10 cellular contexts compared by ENCODE assay signal in the genomic region with DNA sequence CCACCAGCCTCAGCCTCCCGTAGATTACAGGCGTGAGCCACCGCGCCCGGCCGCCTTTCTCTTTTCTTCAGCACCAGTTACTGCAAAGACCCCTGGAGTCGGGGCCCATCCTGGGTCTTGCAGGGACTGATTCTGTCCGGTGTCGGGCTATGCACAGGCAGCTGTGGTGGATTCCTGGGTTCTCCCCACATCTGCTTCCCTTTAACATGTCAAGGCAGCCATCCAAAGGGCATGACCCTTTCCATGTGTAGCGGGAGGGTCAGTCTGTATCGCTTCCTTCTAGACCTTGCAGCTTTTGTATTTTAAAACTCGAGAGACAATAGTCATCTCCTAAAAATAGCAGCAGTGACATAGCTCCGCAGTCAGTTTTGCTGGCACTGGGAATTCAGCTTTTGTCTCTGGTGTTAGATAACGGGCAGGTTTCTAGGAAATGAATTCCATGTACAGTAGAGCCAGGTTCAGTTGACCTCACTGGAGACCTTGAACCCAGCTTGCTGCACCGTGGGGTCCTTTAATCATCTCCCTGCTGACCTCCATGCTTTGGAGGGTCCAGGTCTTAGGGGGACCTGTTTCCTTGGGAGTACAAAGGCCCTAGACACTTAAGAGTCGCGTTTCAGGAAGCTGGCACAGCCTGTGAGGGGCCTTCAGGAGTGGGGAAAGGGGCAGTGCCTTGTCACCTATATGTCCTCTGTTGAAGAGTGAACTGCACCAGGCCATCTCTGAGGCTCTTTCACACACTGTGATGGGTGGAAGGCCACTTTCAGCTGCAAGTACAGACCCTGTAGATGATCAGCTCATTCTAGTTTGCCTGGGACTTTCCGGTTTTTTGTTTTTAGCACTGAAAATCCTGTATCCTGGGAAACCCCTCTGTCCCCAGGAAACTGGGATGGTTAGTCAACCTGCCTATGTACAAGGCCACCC. TPM values are rescaled to one million over a fixed set of nuclear protein-coding genes. Genes with fewer than 3 reads are reported as not detected.
DNase-seq lines count a peak whose midpoint lies in the region; ATAC-seq and TF ChIP-seq lines count a peak whose summit lies in the region.
"Had no signal": no experiment of that assay in that cellular context is flagged by ENCODE, and none has a peak within 500 bp of the region (broad histone marks: within the 10 kb centered on the region; RNA-seq: fewer than 3 reads in every experiment).

No MANE protein-coding gene starts in this region.

- peak; percentile 66 for DNase-seq in AG08395 (ENCODE audit: low spot score)
- DNase-seq in IMR-90 = no peak
- DNase-seq in glomerular visceral epithelial cell (ENCODE audit: extremely low spot score) = peak; percentile 63
- no peak for DNase-seq in WTC11 (ENCODE audit: low spot score)
- no peak for DNase-seq in HK-2 (ENCODE audit: unreplicated experiment)
- DNase-seq in nucleus accumbens (lab: John Stamatoyannopoulos, UW) = no peak
- DNase-seq in activated CD4-positive, CD25-positive, alpha-beta regulatory T cell treated with anti-CD3 and anti-CD28 coated beads, Interleukin-2, amount 50 U/mL, for 72 hours = no peak
- DNase-seq: NCI-H2107 had no signal

- no peak for TF ChIP-seq CTCF in IMR-90 (conservative IDR thresholded peaks at IDR 0.05; ENCODE audit: low read depth, low read length)
- no peak for TF ChIP-seq CTCF in WTC11 (IDR thresholded peaks at IDR 0.05)

- intact Hi-C loops in IMR-90 (cut with micrococcal nuclease) = no loop called here

- no peak overlapping the region for H2BK120ac ChIP-seq in IMR-90 (ENCODE audit: low read depth, low read length)

- H3K4me2 ChIP-seq in IMR-90 (ENCODE audit: low read depth, low read length) = no peak overlapping the region

- no peaks in the 10 kb centered on the region for H3K27me3 ChIP-seq in IMR-90 (ENCODE audit: control insufficient read depth, insufficient read depth, low read length)

- peaks cover 14 to 64% of the 10 kb centered on the region in 2 experiments for H3K79me1 ChIP-seq in IMR-90 (ENCODE audit: low read depth in 1 of 2, low read length in 2 of 2)

- H2AK9ac ChIP-seq in IMR-90 (replicated peaks; ENCODE audit: low read depth, low read length, poor library complexity) = peak overlapping the region; percentile 8

- peaks cover 12% of the 10 kb centered on the region for H3K4me1 Mint-ChIP-seq in WTC11

- in situ Hi-C loops in IMR-90 (cut with MboI; ENCODE audit: low sequenced_read_pairs) = no loop called here

- H3K36me3 Mint-ChIP-seq in WTC11 = no peaks in the 10 kb centered on the region

- dilution Hi-C loops in IMR-90 (cut with HindIII; ENCODE audit: low sequenced_read_pairs, unreplicated experiment) = no loop called here

- no peaks in the 10 kb centered on the region for H3K27me3 Mint-ChIP-seq in WTC11 (ENCODE audit: low read depth)

- H3K18ac ChIP-seq in IMR-90 (ENCODE audit: low read depth, low read length) = no peak overlapping the region

- H3K27ac Mint-ChIP-seq in WTC11 = no peak overlapping the region

- H2AFZ ChIP-seq in IMR-90 (replicated peaks; ENCODE audit: low read length, poor library complexity) = no peak overlapping the region
- H2AFZ ChIP-seq: parathyroid adenoma had no signal

- H2AK5ac ChIP-seq in IMR-90 (ENCODE audit: low read depth, low read length) = no peak overlapping the region

- no peak overlapping the region for H3K14ac ChIP-seq in IMR-90 (replicated peaks; ENCODE audit: low read depth, low read length)

- H3K4me1 ChIP-seq in IMR-90 (ENCODE audit: control insufficient read depth, insufficient read depth, low read length) = peaks cover 10% of the 10 kb centered on the region; the same call in 1 of the 2 replicates
- H3K4me1 ChIP-seq: parathyroid adenoma had no signal

- H2BK15ac ChIP-seq in IMR-90 (ENCODE audit: low read depth, low read length) = no peak overlapping the region

- no peak overlapping the region for H3K27ac ChIP-seq in IMR-90 (ENCODE audit: insufficient read depth, low read length)
- H3K27ac ChIP-seq: parathyroid adenoma had no signal

- H3K9ac ChIP-seq in IMR-90 (ENCODE audit: low read depth, low read length) = no peak overlapping the region
- H3K9ac ChIP-seq: parathyroid adenoma had no signal

- H4K5ac ChIP-seq in IMR-90 (ENCODE audit: low read depth, low read length) = no peak overlapping the region

- BruUV-seq in IMR-90 (replicated peaks; lab: Mats Ljungman, UMichigan) = no TSS peak

- no peak overlapping the region for H2BK20ac ChIP-seq in IMR-90 (ENCODE audit: low read depth, low read length)

- H3K56ac ChIP-seq in IMR-90 (ENCODE audit: extremely low read depth, insufficient read depth, low read length) = no peak overlapping the region

- no peak overlapping the region for H3K23ac ChIP-seq in IMR-90 (ENCODE audit: low read depth, low read length)

- no peak overlapping the region for H3K4me3 ChIP-seq in IMR-90 (ENCODE audit: insufficient read depth, low read depth, low read length)

- TF ChIP-seq RAD21 in IMR-90 (IDR thresholded peaks at IDR 0.05; ENCODE audit: low read length) = no peak

- no peak overlapping the region for H2BK5ac ChIP-seq in IMR-90 (ENCODE audit: low read depth, low read length, poor library complexity, severe bottlenecking)

- H3K9me3 ChIP-seq in IMR-90 (ENCODE audit: control insufficient read depth, insufficient read depth, low read length) = no peaks in the 10 kb centered on the region

- H3K4me3 Mint-ChIP-seq in WTC11 = no peak overlapping the region

- peaks cover 6% of the 10 kb centered on the region; the same call in 1 of the 2 replicates for H3K36me3 ChIP-seq in IMR-90 (ENCODE audit: control insufficient read depth, insufficient read depth, low read length)

- no peak overlapping the region for H4K8ac ChIP-seq in IMR-90 (ENCODE audit: low read depth in 2 of 2, low read length in 2 of 2)

- no peak for TF ChIP-seq POLR2A in IMR-90 (IDR thresholded peaks at IDR 0.05; ENCODE audit: low read depth, low read length)

- WGBS in IMR-90 (ENCODE audit: extremely low coverage in 2 of 2, insufficient read length in 1 of 2), 2 experiments = 91% methylated on average over 7 of the region's 18 CpGs; no CpG with 5 or more reads in 1 of the 2 experiments

- ATAC-seq in GM19467 (IDR thresholded peaks at IDR 0.05; ENCODE audit: unreplicated experiment) = peak; percentile 42
- no peak for ATAC-seq in IMR-90 (ENCODE audit: low read depth)
- ATAC-seq in WTC11 = no peak

- no peak overlapping the region for H4K91ac ChIP-seq in IMR-90 (ENCODE audit: insufficient read depth, low read depth, low read length)

- CTCF ChIA-PET in IMR-90 (lab: Yijun Ruan, JAX) = no interaction called here
- CTCF ChIA-PET in WTC11 (lab: Charles Lee) = interaction anchor here (0.7 to 4.3 kb wide), 5 partner anchors 50 to 125 kb away, joined by 3 to 21 read pairs (median 5); no protein-coding TSS in a partner anchor

- H3K9me1 ChIP-seq in IMR-90 (ENCODE audit: insufficient read depth, low read length) = peaks cover 21% of the 10 kb centered on the region

- H3K4ac ChIP-seq in IMR-90 (ENCODE audit: low read depth, low read length) = no peak overlapping the region

- POLR2A ChIA-PET in IMR-90 (lab: Charles Lee; ENCODE audit: unreplicated experiment) = no interaction called here
- POLR2A ChIA-PET in WTC11 (lab: Charles Lee) = interaction anchor here (0.6 kb wide), 1 partner anchor 43 kb away, joined by 3 read pairs; no protein-coding TSS in a partner anchor

- H4K20me1 ChIP-seq in IMR-90 (ENCODE audit: insufficient read depth, low read length) = peaks cover 53% of the 10 kb centered on the region; the same call in 1 of the 2 replicates

- H3K9me3 Mint-ChIP-seq in WTC11 = no peaks in the 10 kb centered on the region

TF ChIP-seq in IMR-90, 13 proteins besides CTCF, POLR2A, EP300 and RAD21 (continues in another document):
- TF ChIP-seq RCOR1 (IDR thresholded peaks at IDR 0.05; ENCODE audit: insufficient replicate concordance, low read length) (no peak), CHD1 (IDR thresholded peaks at IDR 0.05; ENCODE audit: low read depth, low read length) (no peak), ELK1 (IDR thresholded peaks at IDR 0.05; ENCODE audit: borderline replicate concordance, low read depth, low read length) (no peak), BHLHE40 (IDR thresholded peaks at IDR 0.05; ENCODE audit: low read depth, low read length) (no peak), NFE2L2 (IDR thresholded peaks at IDR 0.05; ENCODE audit: low read depth, low read length) (no peak), FOS (IDR thresholded peaks at IDR 0.05; ENCODE audit: low read depth, low read length) (no peak), MAZ (IDR thresholded peaks at IDR 0.05; ENCODE audit: borderline replicate concordance, low read depth, low read length) (no peak)

TF ChIP-seq in WTC11, 78 proteins besides CTCF, POLR2A, EP300 and RAD21 (continues in another document):
- no peak for TF ChIP-seq NFYB (CRISPR knock-in tag; conservative IDR thresholded peaks at IDR 0.05; ENCODE audit: low read depth)
- no peak for TF ChIP-seq JUN (CRISPR knock-in tag; IDR thresholded peaks at IDR 0.05)
- TF ChIP-seq, protein P1, sequence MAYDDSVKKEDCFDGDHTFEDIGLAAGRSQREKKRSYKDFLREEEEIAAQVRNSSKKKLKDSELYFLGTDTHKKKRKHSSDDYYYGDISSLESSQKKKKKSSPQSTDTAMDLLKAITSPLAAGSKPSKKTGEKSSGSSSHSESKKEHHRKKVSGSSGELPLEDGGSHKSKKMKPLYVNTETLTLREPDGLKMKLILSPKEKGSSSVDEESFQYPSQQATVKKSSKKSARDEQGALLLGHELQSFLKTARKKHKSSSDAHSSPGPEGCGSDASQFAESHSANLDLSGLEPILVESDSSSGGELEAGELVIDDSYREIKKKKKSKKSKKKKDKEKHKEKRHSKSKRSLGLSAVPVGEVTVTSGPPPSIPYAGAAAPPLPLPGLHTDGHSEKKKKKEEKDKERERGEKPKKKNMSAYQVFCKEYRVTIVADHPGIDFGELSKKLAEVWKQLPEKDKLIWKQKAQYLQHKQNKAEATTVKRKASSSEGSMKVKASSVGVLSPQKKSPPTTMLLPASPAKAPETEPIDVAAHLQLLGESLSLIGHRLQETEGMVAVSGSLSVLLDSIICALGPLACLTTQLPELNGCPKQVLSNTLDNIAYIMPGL (CRISPR knock-in tag; IDR thresholded peaks at IDR 0.05) = no peak
- TF ChIP-seq NR1H2 (CRISPR knock-in tag; IDR thresholded peaks at IDR 0.05) = no peak
- TF ChIP-seq SMAD4 (CRISPR knock-in tag; IDR thresholded peaks at IDR 0.05) = no peak

RNA-seq across cellular contexts. Expression of gene ANKRD33B, which starts 13.8 kb away (rescaled TPM):
- 2.5 and 2.8 TPM in 2 replicates for total RNA-seq in IMR-90 (2012; rRNA removed)
- polyA plus RNA-seq in IMR-90 (2012; rRNA removed) = 3.3 and 3.8 TPM in 2 replicates
- 2.2 and 3.2 TPM in 2 replicates for polyA plus RNA-seq in IMR-90 (2012; cell fraction: cytosol; rRNA removed)
- polyA plus RNA-seq in IMR-90 (2012; cell fraction: nucleus; rRNA removed; ENCODE audit: low replicate concordance) = 13.5 and 13.8 TPM in 2 replicates
- 5.4 to 9.2 TPM (median 5.9 TPM) in 3 replicates for total RNA-seq in WTC11 (2021)

Comparison
In these comparisons a context has a peak if more than half of its experiments do, and no peak if none do; other contexts are left out.
1. DNase-seq: peak in AG08395 (single experiment) and glomerular visceral epithelial cell (single experiment); none in IMR-90 (single experiment), WTC11 (single experiment), HK-2 (single experiment), nucleus accumbens (0 of 56) and activated CD4-positive, CD25-positive, alpha-beta regulatory T cell treated with anti-CD3 and anti-CD28 coated beads, Interleukin-2, amount 50 U/mL, for 72 hours (single experiment).